Comparison of ENCODE assay signal across 24 cellular contexts in genomic region chr1:201639826-201640225, GRCh38.
A peak's percentile ranks its signal among the peaks of the same experiment; 100 is the strongest.
DNase-seq lines count a peak whose midpoint lies in the region; ATAC-seq and TF ChIP-seq lines count a peak whose summit lies in the region.
"Had no signal": no experiment of that assay in that cellular context is flagged by ENCODE, and none has a peak within 500 bp of the region (broad histone marks: within the 10 kb centered on the region; RNA-seq: fewer than 3 reads in every experiment).

No MANE protein-coding gene starts in this region.

- peaks cover 19% of the 10 kb centered on the region for H3K4me1 Mint-ChIP-seq in mesothelial cell of epicardium
- H3K4me1 Mint-ChIP-seq in CD4-positive, alpha-beta T cell (ENCODE audit: low read depth), result no peaks in the 10 kb centered on the region
- H3K4me1 Mint-ChIP-seq: activated naive CD4-positive, alpha-beta T cell treated with anti-CD3 and anti-CD28 coated beads, Interleukin-2, amount 50 U/mL, for 24 hours; activated T-helper 17 cell treated with anti-CD3 and anti-CD28 coated beads, Interleukin-2, amount 50 U/mL, for 72 hours; central memory CD8-positive, alpha-beta T cell; naive B cell had no signal

- H3K27me3 ChIP-seq in subcutaneous abdominal adipose tissue (ENCODE audit: control insufficient read depth in 5 of 5, insufficient read depth in 4 of 5, low read length in 5 of 5), result no peaks in the 10 kb centered on the region
- H3K27me3 ChIP-seq in CD4-positive, alpha-beta T cell (ENCODE audit: control insufficient read depth, insufficient read depth, low read length), result no peaks in the 10 kb centered on the region
- H3K27me3 ChIP-seq: ascending aorta; BLaER1 treated with 17β-estradiol and CSF1 and Interleukin-3, amounts not matched to agents 10 nM and 100 nM; dorsolateral prefrontal cortex had no signal

- H3K27ac ChIP-seq in RWPE1, result 0 out of 2 replicates have a peak overlapping the region, but pooled peaks have one; percentile 2
- peak overlapping the region; percentile 24 for H3K27ac ChIP-seq in subcutaneous abdominal adipose tissue (ENCODE audit: low read depth, low read length)
- no peak overlapping the region for H3K27ac ChIP-seq in CD4-positive, alpha-beta T cell (ENCODE audit: low read depth, low read length)
- H3K27ac ChIP-seq: BLaER1 treated with 17β-estradiol and CSF1 and Interleukin-3, amounts not matched to agents 10 nM and 100 nM; dorsolateral prefrontal cortex; thoracic aorta; WERI-Rb-1 had no signal

- no peak for DNase-seq in RWPE1 (ENCODE audit: low spot score)
- DNase-seq in fibroblast of villous mesenchyme (ENCODE audit: low read depth), result peak; percentile 63
- no peak for DNase-seq in mesothelial cell of epicardium (ENCODE audit: low spot score in 2 of 2, unreplicated experiment in 2 of 2)
- no peak for DNase-seq in SIG-M5 (lab: John Stamatoyannopoulos, UW)
- DNase-seq in DMS153 treated with DMSO at 0.1 percent for 48 hours (lab: John Stamatoyannopoulos, UW; ENCODE audit: unreplicated experiment), result no peak
- DNase-seq in CD4-positive, alpha-beta T cell, result no peak
- DNase-seq: activated CD4-positive, alpha-beta T cell treated with anti-CD3 and anti-CD28 coated beads, Interleukin-2, amount 50 U/mL, for 1 hour; Calu3; naive B cell; NCI-H2227 treated with DMSO at 0.1 percent for 48 hours; retina; RPMI8226; stimulated activated CD4-positive, alpha-beta T cell treated with anti-CD3 and anti-CD28 coated beads, Interleukin-4, amount 100 ng/mL, for 4 hours; stimulated activated naive CD4-positive, alpha-beta T cell; WERI-Rb-1 had no signal

- H3K9me3 ChIP-seq in subcutaneous abdominal adipose tissue (ENCODE audit: control insufficient read depth in 5 of 5, low read length in 5 of 5), result no peaks in the 10 kb centered on the region
- H3K9me3 ChIP-seq in CD4-positive, alpha-beta T cell (ENCODE audit: control insufficient read depth, low read length), result no peaks in the 10 kb centered on the region
- H3K9me3 ChIP-seq: ascending aorta, thoracic aorta had no signal

- intact Hi-C loops in CD4-positive, alpha-beta T cell (cut with DNase I, micrococcal nuclease), result no loop called here

- CTCF ChIA-PET in RWPE1 (lab: Yijun Ruan, JAX), result interaction anchor here (0.8 kb wide), 1 partner anchor 153 kb away, joined by 3 read pairs; no protein-coding TSS in a partner anchor
- CTCF ChIA-PET in CD4-positive, alpha-beta T cell (lab: Charles Lee), result no interaction called here

- POLR2A ChIA-PET in RWPE1 (lab: Yijun Ruan, JAX; ENCODE audit: low non-redundant PET), result no interaction called here
- POLR2A ChIA-PET in CD4-positive, alpha-beta T cell (lab: Charles Lee), result no interaction called here

- peaks cover 17% of the 10 kb centered on the region for H3K36me3 Mint-ChIP-seq in mesothelial cell of epicardium
- H3K36me3 Mint-ChIP-seq in CD4-positive, alpha-beta T cell (ENCODE audit: low read depth), result no peaks in the 10 kb centered on the region

- no peaks in the 10 kb centered on the region for H3K27me3 Mint-ChIP-seq in mesothelial cell of epicardium (ENCODE audit: low read depth)
- peaks cover 11% of the 10 kb centered on the region for H3K27me3 Mint-ChIP-seq in CD4-positive, alpha-beta T cell
- H3K27me3 Mint-ChIP-seq: activated naive CD4-positive, alpha-beta T cell treated with anti-CD3 and anti-CD28 coated beads, Interleukin-2, amount 50 U/mL, for 24 hours had no signal

- H3K4me3 ChIP-seq in fibroblast of villous mesenchyme (ENCODE audit: low read depth, low read length) (no peak overlapping the region), subcutaneous abdominal adipose tissue (ENCODE audit: low read depth in 1 of 5, low read length in 5 of 5) (no peak overlapping the region)
- H3K4me3 ChIP-seq: ascending aorta; BLaER1 treated with 17β-estradiol and CSF1 and Interleukin-3, amounts not matched to agents 10 nM and 100 nM; dorsolateral prefrontal cortex; thoracic aorta had no signal

- no peaks in the 10 kb centered on the region for H3K9me3 Mint-ChIP-seq in mesothelial cell of epicardium
- no peaks in the 10 kb centered on the region for H3K9me3 Mint-ChIP-seq in CD4-positive, alpha-beta T cell
- H3K9me3 Mint-ChIP-seq: activated naive CD4-positive, alpha-beta T cell treated with anti-CD3 and anti-CD28 coated beads, Interleukin-2, amount 50 U/mL, for 24 hours; activated T-helper 17 cell treated with anti-CD3 and anti-CD28 coated beads, Interleukin-2, amount 50 U/mL, for 72 hours; central memory CD8-positive, alpha-beta T cell had no signal

- peaks cover 0 to 10% (median 0%) of the 10 kb centered on the region in 5 donors for H3K36me3 ChIP-seq in subcutaneous abdominal adipose tissue (ENCODE audit: control insufficient read depth in 5 of 5, insufficient read depth in 5 of 5, low read length in 5 of 5)
- H3K36me3 ChIP-seq: thoracic aorta, WERI-Rb-1 had no signal

- H3K4me3 Mint-ChIP-seq in mesothelial cell of epicardium, result no peak overlapping the region
- H3K4me3 Mint-ChIP-seq in CD4-positive, alpha-beta T cell, result no peak overlapping the region
- H3K4me3 Mint-ChIP-seq: activated naive CD4-positive, alpha-beta T cell treated with anti-CD3 and anti-CD28 coated beads, Interleukin-2, amount 50 U/mL, for 24 hours; activated T-helper 17 cell treated with anti-CD3 and anti-CD28 coated beads, Interleukin-2, amount 50 U/mL, for 72 hours; central memory CD8-positive, alpha-beta T cell; naive B cell had no signal

- no peak for TF ChIP-seq CTCF in RWPE1 (conservative IDR thresholded peaks at IDR 0.05; ENCODE audit: low read depth)
- TF ChIP-seq CTCF in fibroblast of villous mesenchyme (IDR thresholded peaks at IDR 0.05; ENCODE audit: insufficient read depth, low read depth, low read length), result no peak
- no peak for TF ChIP-seq CTCF in mesothelial cell of epicardium (IDR thresholded peaks at IDR 0.05; ENCODE audit: unreplicated experiment)
- no peak for TF ChIP-seq CTCF in CD4-positive, alpha-beta T cell (IDR thresholded peaks at IDR 0.05)

- peak overlapping the region; percentile 49 for H3K27ac Mint-ChIP-seq in mesothelial cell of epicardium
- no peak overlapping the region for H3K27ac Mint-ChIP-seq in CD4-positive, alpha-beta T cell
- H3K27ac Mint-ChIP-seq: activated naive CD4-positive, alpha-beta T cell treated with anti-CD3 and anti-CD28 coated beads, Interleukin-2, amount 50 U/mL, for 24 hours; activated T-helper 17 cell treated with anti-CD3 and anti-CD28 coated beads, Interleukin-2, amount 50 U/mL, for 72 hours; naive B cell had no signal

- H3K4me1 ChIP-seq in subcutaneous abdominal adipose tissue (ENCODE audit: control insufficient read depth in 5 of 5, insufficient read depth in 5 of 5, low read length in 5 of 5), result peaks cover 8 to 32% (median 20%) of the 10 kb centered on the region in 5 donors

- H3K9ac ChIP-seq in subcutaneous abdominal adipose tissue (ENCODE audit: low read length in 5 of 5), result no peak overlapping the region
- H3K9ac ChIP-seq: BLaER1 treated with 17β-estradiol and CSF1 and Interleukin-3, amounts not matched to agents 10 nM and 100 nM had no signal

- ATAC-seq in HG02852 (IDR thresholded peaks at IDR 0.05; ENCODE audit: unreplicated experiment), result no peak
- ATAC-seq in CD4-positive, alpha-beta T cell (ENCODE audit: poor library complexity), result no peak
- ATAC-seq: activated T-helper 17 cell treated with anti-CD3 and anti-CD28 coated beads, Interleukin-2, amount 50 U/mL, for 72 hours had no signal
